Comparison of ENCODE assay signal across 8 cellular contexts in genomic region chr3:10010546-10011465, GRCh38. TPM values are rescaled to one million over a fixed set of nuclear protein-coding genes. Genes with fewer than 3 reads are reported as not detected.
A peak's percentile ranks its signal among the peaks of the same experiment; 100 is the strongest.
DNase-seq lines count a peak whose midpoint lies in the region; ATAC-seq and TF ChIP-seq lines count a peak whose summit lies in the region.

No MANE protein-coding gene starts in this region.

- intact Hi-C loops in activated CD4-positive, alpha-beta T cell treated with anti-CD3 and anti-CD28 coated beads for 36 hours (cut with DNase I, micrococcal nuclease): loop anchor here (1.0 to 2.0 kb wide), 2 partner anchors 15 to 24 kb away; partner anchors contain the start of genes EMC3 (in 2 of the 2) and FANCD2 (in 1 of the 2)

- no peak for TF ChIP-seq CTCF in choroid plexus epithelial cell (conservative IDR thresholded peaks at IDR 0.05; ENCODE audit: low read depth, low read length)

- H3K27me3 ChIP-seq in layer of hippocampus (ENCODE audit: control insufficient read depth, insufficient read depth, low read length): no peaks in the 10 kb centered on the region

- H3K27ac Mint-ChIP-seq in activated CD4-positive, alpha-beta T cell treated with anti-CD3 and anti-CD28 coated beads for 36 hours: no peak overlapping the region

- H3K36me3 Mint-ChIP-seq in activated CD4-positive, alpha-beta T cell treated with anti-CD3 and anti-CD28 coated beads for 36 hours (ENCODE audit: low read depth): no peaks in the 10 kb centered on the region

- DNase-seq in AML-193 (lab: John Stamatoyannopoulos, UW) (peak; percentile 93 to 94), NCI-H446 treated with DMSO at 0.1 percent for 48 hours (lab: John Stamatoyannopoulos, UW) (peak; percentile 55), choroid plexus epithelial cell (ENCODE audit: low read depth) (peak; percentile 93)
- DNase-seq in activated CD4-positive, alpha-beta T cell treated with anti-CD3 and anti-CD28 coated beads for 36 hours: peak; percentile 92
- peak; percentile 75 to 78 for DNase-seq in stimulated activated CD4-positive, alpha-beta T cell treated with anti-CD3 and anti-CD28 coated beads, Interleukin-15, amount 100 ng/mL, for 48 hours (ENCODE audit: low read depth in 2 of 2)

- POLR2A ChIA-PET in activated CD4-positive, alpha-beta T cell treated with anti-CD3 and anti-CD28 coated beads for 36 hours (lab: Charles Lee): no interaction called here

- ATAC-seq in GM19035 (IDR thresholded peaks at IDR 0.05; ENCODE audit: unreplicated experiment): peak; percentile 88
- ATAC-seq in HG03196 (IDR thresholded peaks at IDR 0.05; ENCODE audit: unreplicated experiment): peak; percentile 75
- ATAC-seq in activated CD4-positive, alpha-beta T cell treated with anti-CD3 and anti-CD28 coated beads for 36 hours: peak; percentile 83

- CTCF ChIA-PET in activated CD4-positive, alpha-beta T cell treated with anti-CD3 and anti-CD28 coated beads for 36 hours (lab: Charles Lee): interaction anchor here (0.5 kb wide), 1 partner anchor 79 kb away, joined by 4 read pairs; no protein-coding TSS in a partner anchor

- H3K27ac ChIP-seq in layer of hippocampus (ENCODE audit: low read depth, low read length): peak overlapping the region; percentile 57

- H3K9me3 Mint-ChIP-seq in activated CD4-positive, alpha-beta T cell treated with anti-CD3 and anti-CD28 coated beads for 36 hours (ENCODE audit: low read depth): no peaks in the 10 kb centered on the region

- peaks cover 20% of the 10 kb centered on the region for H3K4me1 Mint-ChIP-seq in activated CD4-positive, alpha-beta T cell treated with anti-CD3 and anti-CD28 coated beads for 36 hours

- peak overlapping the region; percentile 22 for H3K4me3 Mint-ChIP-seq in activated CD4-positive, alpha-beta T cell treated with anti-CD3 and anti-CD28 coated beads for 36 hours

- peaks cover 6% of the 10 kb centered on the region for H3K27me3 Mint-ChIP-seq in activated CD4-positive, alpha-beta T cell treated with anti-CD3 and anti-CD28 coated beads for 36 hours

- peak overlapping the region; percentile 67 for H3K4me3 ChIP-seq in choroid plexus epithelial cell (ENCODE audit: low read depth, low read length)

RNA-seq across cellular contexts. Expression of gene FANCD2, which starts 15.4 kb away (rescaled TPM):
- 10 to 100 TPM; 86.4 to 87.7 TPM for total RNA-seq in activated CD4-positive, alpha-beta T cell treated with anti-CD3 and anti-CD28 coated beads for 36 hours

RNA-seq across cellular contexts. Expression of gene EMC3, which starts 24.2 kb away (rescaled TPM):
- total RNA-seq in activated CD4-positive, alpha-beta T cell treated with anti-CD3 and anti-CD28 coated beads for 36 hours: 10 to 100 TPM; 37.2 to 38.4 TPM

RNA-seq across cellular contexts. Expression of gene PRRT3, which starts 58.6 kb away (rescaled TPM):
- 1 to 10 TPM; 8.1 to 9.7 TPM for total RNA-seq in activated CD4-positive, alpha-beta T cell treated with anti-CD3 and anti-CD28 coated beads for 36 hours

Comparison
In these comparisons a context has a peak if more than half of its experiments do, and no peak if none do; other contexts are left out.
1. Peak in every context shown above with its lines: DNase-seq, ATAC-seq, H3K4me3 ChIP-seq and H3K27ac ChIP-seq.